Comparison of ENCODE assay signal across 9 cellular contexts in the genomic region with DNA sequence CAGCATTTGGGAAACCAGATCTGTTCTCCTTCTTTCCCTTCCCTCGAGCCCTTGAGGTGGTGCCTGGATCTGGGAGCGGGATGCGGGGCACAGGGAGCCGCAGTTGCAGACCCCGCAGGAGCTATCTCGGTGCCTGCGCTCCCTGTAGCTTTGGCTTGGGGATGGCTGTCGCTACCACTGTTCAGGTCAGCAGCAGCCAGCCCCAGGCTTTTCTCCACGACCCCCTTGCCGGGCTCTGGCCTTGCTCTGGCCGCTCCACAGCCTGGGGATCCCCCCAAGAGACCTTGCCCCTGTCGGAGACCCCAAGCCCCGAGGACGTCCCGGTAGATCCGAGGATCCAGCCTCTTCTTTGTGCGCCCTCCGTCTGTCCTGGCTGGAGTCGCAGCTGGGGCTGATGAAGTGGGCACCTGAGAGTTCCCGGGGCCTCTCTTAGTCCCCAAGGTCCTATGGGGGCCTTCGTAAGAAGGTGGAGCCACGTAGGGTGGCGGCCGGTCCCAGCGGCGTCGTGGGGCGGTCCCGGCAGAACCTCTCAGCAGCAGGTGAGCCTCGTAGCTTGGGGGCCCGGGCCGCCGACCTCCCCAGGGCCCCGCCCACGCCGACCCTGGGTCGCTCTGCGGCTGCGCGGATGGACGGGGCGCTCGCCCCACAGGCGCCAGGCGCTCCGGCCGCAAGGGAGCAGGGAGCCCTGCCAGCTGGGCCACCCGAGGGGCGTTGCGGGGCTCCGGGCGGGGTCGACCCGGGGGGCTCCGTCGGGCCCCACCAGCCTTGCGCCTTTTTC. TPM values are rescaled to one million over a fixed set of nuclear protein-coding genes. Genes with fewer than 3 reads are reported as not detected.
A peak's percentile ranks its signal among the peaks of the same experiment; 100 is the strongest.
DNase-seq lines count a peak whose midpoint lies in the region; ATAC-seq and TF ChIP-seq lines count a peak whose summit lies in the region.
"Had no signal": no experiment of that assay in that cellular context is flagged by ENCODE, and none has a peak within 500 bp of the region (broad histone marks: within the 10 kb centered on the region; RNA-seq: fewer than 3 reads in every experiment).

No MANE protein-coding gene starts in this region.

- no peak for TF ChIP-seq RAD21 in SK-N-SH (IDR thresholded peaks at IDR 0.05; ENCODE audit: low read length)

- TF ChIP-seq CTCF in SK-N-SH (IDR thresholded peaks at IDR 0.05) (no peak), right atrium auricular region (IDR thresholded peaks at IDR 0.05) (no peak)

- H3K36me3 ChIP-seq in SK-N-SH (replicated peaks in 1 of 2; ENCODE audit: control insufficient read depth in 1 of 2, insufficient read depth in 2 of 2, low read length in 1 of 2), result peaks cover 10 to 13% of the 10 kb centered on the region in 2 experiments
- peaks cover 17% of the 10 kb centered on the region for H3K36me3 ChIP-seq in right atrium auricular region

- no peak for ATAC-seq in SK-N-SH treated with all-trans-retinoic acid at 6 μM for 48 hours
- peak; percentile 36 for ATAC-seq in HG02678 (IDR thresholded peaks at IDR 0.05; ENCODE audit: unreplicated experiment)

- TF ChIP-seq EP300 in SK-N-SH (IDR thresholded peaks at IDR 0.05; ENCODE audit: borderline replicate concordance in 1 of 2, low read depth in 1 of 2, low read length in 1 of 2), result no peak

- H3K9me3 ChIP-seq in SK-N-SH (no peaks in the 10 kb centered on the region), right atrium auricular region (no peaks in the 10 kb centered on the region)

- no peaks in the 10 kb centered on the region for H3K79me2 ChIP-seq in SK-N-SH (ENCODE audit: insufficient read depth)

- no peak overlapping the region for H3K9ac ChIP-seq in SK-N-SH

- no peak overlapping the region; the same call in 1 of the 2 replicates for H3K4me2 ChIP-seq in SK-N-SH

- H3F3A ChIP-seq in SK-N-SH (replicated peaks; ENCODE audit: insufficient read depth), result peaks cover 10% of the 10 kb centered on the region

- no peaks in the 10 kb centered on the region for H3K27me3 ChIP-seq in SK-N-SH (ENCODE audit: insufficient read depth)
- H3K27me3 ChIP-seq in right atrium auricular region, result peaks cover 8 to 14% of the 10 kb centered on the region in 2 donors

- H4K20me1 ChIP-seq in SK-N-SH (ENCODE audit: insufficient read depth), result no peaks in the 10 kb centered on the region

- H3K4me1 ChIP-seq in SK-N-SH (ENCODE audit: control insufficient read depth in 1 of 2, insufficient read depth in 2 of 2, low read depth in 1 of 2, low read length in 1 of 2) (peaks cover 11 to 19% of the 10 kb centered on the region in 2 experiments; a peak in 3 of 4 replicates), right atrium auricular region (peaks cover 0 to 53% of the 10 kb centered on the region in 2 donors)

- peak overlapping the region in 1 of 2 experiments; percentile 28; a peak in 2 of 4 replicates for H3K4me3 ChIP-seq in SK-N-SH (ENCODE audit: low read depth in 2 of 2, low read length in 1 of 2)
- peak overlapping the region; percentile 23 to 58 for H3K4me3 ChIP-seq in right atrium auricular region
- H3K4me3 ChIP-seq in skin epidermis, result peak overlapping the region; percentile 11 to 41 (median 29)

- no peak overlapping the region for H2AFZ ChIP-seq in SK-N-SH (ENCODE audit: low read depth)

- POLR2A ChIA-PET in SK-N-SH (lab: Yijun Ruan, JAX), result no interaction called here

- H3K27ac ChIP-seq in SK-N-SH (ENCODE audit: low read depth in 2 of 2, low read length in 1 of 2), result no peak overlapping the region
- no peak overlapping the region for H3K27ac ChIP-seq in right atrium auricular region
- H3K27ac ChIP-seq in skin epidermis, result no peak overlapping the region

- peak; percentile 90 for DNase-seq in SK-N-SH
- peak; percentile 69 for DNase-seq in activated CD8-positive, alpha-beta memory T cell treated with anti-CD3 and anti-CD28 coated beads for 24 hours
- DNase-seq in right atrium auricular region (ENCODE audit: low spot score), result no peak
- no peak for DNase-seq in foreskin melanocyte
- DNase-seq in GM19240 (ENCODE audit: insufficient read length, low spot score), result no peak

- no peaks in the 10 kb centered on the region for H3K9me2 ChIP-seq in SK-N-SH

- CTCF ChIA-PET in SK-N-SH (lab: Yijun Ruan, JAX), result interaction anchor here (1.0 to 33.0 kb wide), 14 partner anchors 9 to 182 kb away, joined by 3 to 935 read pairs (median 6); a partner anchor contains a TSS

- 58% methylated on average over 27 of the region's 57 CpGs for WGBS in SK-N-SH (ENCODE audit: low lambda C conversion rate)

TF ChIP-seq in SK-N-SH, 30 proteins besides CTCF, POLR2A, EP300 and RAD21:
- TF ChIP-seq NRF1 (IDR thresholded peaks at IDR 0.05; ENCODE audit: low read depth, low read length) (peak; percentile 24; the same call in 1 of the 2 replicates), ELF1 (IDR thresholded peaks at IDR 0.05) (no peak)
TF ChIP-seq in SK-N-SH: peak in this region for 1.

TF ChIP-seq in SK-N-SH treated with all-trans-retinoic acid at 6 μM for 48 hours, 23 proteins besides CTCF, POLR2A, EP300 and RAD21 (continues in another document):
- TF ChIP-seq ZNF8 (CRISPR knock-in tag; IDR thresholded peaks at IDR 0.05), result no peak
- TF ChIP-seq, protein P1, sequence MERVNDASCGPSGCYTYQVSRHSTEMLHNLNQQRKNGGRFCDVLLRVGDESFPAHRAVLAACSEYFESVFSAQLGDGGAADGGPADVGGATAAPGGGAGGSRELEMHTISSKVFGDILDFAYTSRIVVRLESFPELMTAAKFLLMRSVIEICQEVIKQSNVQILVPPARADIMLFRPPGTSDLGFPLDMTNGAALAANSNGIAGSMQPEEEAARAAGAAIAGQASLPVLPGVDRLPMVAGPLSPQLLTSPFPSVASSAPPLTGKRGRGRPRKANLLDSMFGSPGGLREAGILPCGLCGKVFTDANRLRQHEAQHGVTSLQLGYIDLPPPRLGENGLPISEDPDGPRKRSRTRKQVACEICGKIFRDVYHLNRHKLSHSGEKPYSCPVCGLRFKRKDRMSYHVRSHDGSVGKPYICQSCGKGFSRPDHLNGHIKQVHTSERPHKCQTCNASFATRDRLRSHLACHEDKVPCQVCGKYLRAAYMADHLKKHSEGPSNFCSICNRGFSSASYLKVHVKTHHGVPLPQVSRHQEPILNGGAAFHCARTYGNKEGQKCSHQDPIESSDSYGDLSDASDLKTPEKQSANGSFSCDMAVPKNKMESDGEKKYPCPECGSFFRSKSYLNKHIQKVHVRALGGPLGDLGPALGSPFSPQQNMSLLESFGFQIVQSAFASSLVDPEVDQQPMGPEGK (CRISPR knock-in tag; IDR thresholded peaks at IDR 0.05; ENCODE audit: borderline replicate concordance), result no peak
- no peak for TF ChIP-seq ARNTL (CRISPR knock-in tag; IDR thresholded peaks at IDR 0.05; ENCODE audit: borderline replicate concordance, low read depth)
- TF ChIP-seq GLIS3 (CRISPR knock-in tag; IDR thresholded peaks at IDR 0.05), result no peak
- TF ChIP-seq RARB (CRISPR knock-in tag; IDR thresholded peaks at IDR 0.05), result no peak
- TF ChIP-seq, protein P2, sequence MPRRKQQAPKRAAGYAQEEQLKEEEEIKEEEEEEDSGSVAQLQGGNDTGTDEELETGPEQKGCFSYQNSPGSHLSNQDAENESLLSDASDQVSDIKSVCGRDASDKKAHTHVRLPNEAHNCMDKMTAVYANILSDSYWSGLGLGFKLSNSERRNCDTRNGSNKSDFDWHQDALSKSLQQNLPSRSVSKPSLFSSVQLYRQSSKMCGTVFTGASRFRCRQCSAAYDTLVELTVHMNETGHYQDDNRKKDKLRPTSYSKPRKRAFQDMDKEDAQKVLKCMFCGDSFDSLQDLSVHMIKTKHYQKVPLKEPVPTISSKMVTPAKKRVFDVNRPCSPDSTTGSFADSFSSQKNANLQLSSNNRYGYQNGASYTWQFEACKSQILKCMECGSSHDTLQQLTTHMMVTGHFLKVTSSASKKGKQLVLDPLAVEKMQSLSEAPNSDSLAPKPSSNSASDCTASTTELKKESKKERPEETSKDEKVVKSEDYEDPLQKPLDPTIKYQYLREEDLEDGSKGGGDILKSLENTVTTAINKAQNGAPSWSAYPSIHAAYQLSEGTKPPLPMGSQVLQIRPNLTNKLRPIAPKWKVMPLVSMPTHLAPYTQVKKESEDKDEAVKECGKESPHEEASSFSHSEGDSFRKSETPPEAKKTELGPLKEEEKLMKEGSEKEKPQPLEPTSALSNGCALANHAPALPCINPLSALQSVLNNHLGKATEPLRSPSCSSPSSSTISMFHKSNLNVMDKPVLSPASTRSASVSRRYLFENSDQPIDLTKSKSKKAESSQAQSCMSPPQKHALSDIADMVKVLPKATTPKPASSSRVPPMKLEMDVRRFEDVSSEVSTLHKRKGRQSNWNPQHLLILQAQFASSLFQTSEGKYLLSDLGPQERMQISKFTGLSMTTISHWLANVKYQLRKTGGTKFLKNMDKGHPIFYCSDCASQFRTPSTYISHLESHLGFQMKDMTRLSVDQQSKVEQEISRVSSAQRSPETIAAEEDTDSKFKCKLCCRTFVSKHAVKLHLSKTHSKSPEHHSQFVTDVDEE (CRISPR knock-in tag; IDR thresholded peaks at IDR 0.05), result no peak
- TF ChIP-seq PPARA (CRISPR knock-in tag; IDR thresholded peaks at IDR 0.05; ENCODE audit: borderline replicate concordance), result no peak
- TF ChIP-seq ZNF565 (CRISPR knock-in tag; conservative IDR thresholded peaks at IDR 0.05; ENCODE audit: low read depth), result no peak
- TF ChIP-seq OSR1 (CRISPR knock-in tag; IDR thresholded peaks at IDR 0.05), result no peak
- TF ChIP-seq ESRRG (CRISPR knock-in tag; IDR thresholded peaks at IDR 0.05), result no peak

RNA-seq across cellular contexts. Expression of a gene that starts 1.3 kb away (rescaled TPM):
- 0.20 and 0.24 TPM in 2 replicates for polyA plus RNA-seq in SK-N-SH (2012; rRNA removed)
- 0.17 TPM in 2 replicates for polyA plus RNA-seq in SK-N-SH (2012; cell fraction: cytosol; rRNA removed)
- polyA plus RNA-seq in SK-N-SH (2012; cell fraction: nucleus; rRNA removed), result 0.99 and 1.4 TPM in 2 replicates
- under 1 TPM; 0.44 to 0.67 TPM for total RNA-seq in right atrium auricular region

RNA-seq across cellular contexts. Expression of a gene that starts 19.8 kb away (rescaled TPM):
- polyA plus RNA-seq in SK-N-SH (2012; rRNA removed), result not detected in 2 replicates
- polyA plus RNA-seq in SK-N-SH (2012; cell fraction: cytosol; rRNA removed), result not detected in 2 replicates
- not detected in 2 replicates for polyA plus RNA-seq in SK-N-SH (2012; cell fraction: nucleus; rRNA removed)
- not detected for total RNA-seq in right atrium auricular region
- polyA plus RNA-seq: adipose tissue had no signal

RNA-seq across cellular contexts. Expression of a gene that starts 20.7 kb away (rescaled TPM):
- polyA plus RNA-seq in SK-N-SH (2012; rRNA removed), result 75.1 and 113 TPM in 2 replicates
- polyA plus RNA-seq in SK-N-SH (2012; cell fraction: cytosol; rRNA removed), result 90.8 and 99.1 TPM in 2 replicates
- polyA plus RNA-seq in SK-N-SH (2012; cell fraction: nucleus; rRNA removed), result 50.3 and 85.4 TPM in 2 replicates
- 10 to 100 TPM; 68.5 to 74.8 TPM for total RNA-seq in right atrium auricular region

RNA-seq across cellular contexts. Expression of a gene that starts 26.4 kb away (rescaled TPM):
- 0.11 and 0.18 TPM in 2 replicates for polyA plus RNA-seq in SK-N-SH (2012; rRNA removed)
- 0.08 and 0.23 TPM in 2 replicates for polyA plus RNA-seq in SK-N-SH (2012; cell fraction: cytosol; rRNA removed)
- 0.33 and 0.54 TPM in 2 replicates for polyA plus RNA-seq in SK-N-SH (2012; cell fraction: nucleus; rRNA removed)
- under 1 TPM in 1 of 2 donors, not detected in 1; 0.74 TPM for total RNA-seq in right atrium auricular region

RNA-seq across cellular contexts. Expression of a gene that starts 40.6 kb away (rescaled TPM):
- polyA plus RNA-seq in SK-N-SH (2012; rRNA removed), result 204 and 261 TPM in 2 replicates
- 191 and 203 TPM in 2 replicates for polyA plus RNA-seq in SK-N-SH (2012; cell fraction: cytosol; rRNA removed)
- polyA plus RNA-seq in SK-N-SH (2012; cell fraction: nucleus; rRNA removed), result 152 and 174 TPM in 2 replicates
- total RNA-seq in right atrium auricular region, result 10 to 100 TPM; 35.5 to 48.8 TPM

Comparison
In these comparisons a context has a peak if more than half of its experiments do, and no peak if none do; other contexts are left out.
1. DNase-seq: peak in SK-N-SH (single experiment) and activated CD8-positive, alpha-beta memory T cell treated with anti-CD3 and anti-CD28 coated beads for 24 hours (single experiment); none in right atrium auricular region (single experiment), foreskin melanocyte (single experiment) and GM19240 (single experiment).